Comparison of ENCODE assay signal across 1 cellular context in genomic region chr2:27322766-27323591, GRCh38.
TF ChIP-seq lines count a peak whose summit lies in the region.

Gene MPV17, minus strand, starts transcription at chr2:27323097. Its CDS starts 580 bp downstream, at chr2:27322517.

TF ChIP-seq in K562, 482 proteins besides CTCF, POLR2A, EP300 and RAD21 (continued from another document and continues in another):
- TF ChIP-seq ZNF707 (CRISPR knock-in tag; conservative IDR thresholded peaks at IDR 0.05) (no peak), CCNT2 (IDR thresholded peaks at IDR 0.05; ENCODE audit: borderline replicate concordance, extremely low read depth, insufficient read length, low read depth, low read length) (peak; percentile 40), E4F1 (CRISPR knock-in tag; IDR thresholded peaks at IDR 0.05; ENCODE audit: borderline replicate concordance) (no peak), ZNF263 (CRISPR knock-in tag; IDR thresholded peaks at IDR 0.05; ENCODE audit: borderline replicate concordance) (no peak; the same call in 1 of the 2 replicates), HNRNPH1 (optimal IDR thresholded peaks at IDR 0.05; ENCODE audit: low read depth, low read length) (no peak), ZFP1 (CRISPR knock-in tag; IDR thresholded peaks at IDR 0.05) (no peak), GTF2F1 (IDR thresholded peaks at IDR 0.05; ENCODE audit: low read depth, low read length) (peak; percentile 77), E2F1 (CRISPR knock-in tag; IDR thresholded peaks at IDR 0.05) (0 out of 2 replicates have a peak, but pooled peaks have one; percentile 51), SP2 (IDR thresholded peaks at IDR 0.05; ENCODE audit: extremely low read depth, low read depth, low read length, poor library complexity, severe bottlenecking) (peak; percentile 20), ESRRB (CRISPR knock-in tag; IDR thresholded peaks at IDR 0.05; ENCODE audit: borderline replicate concordance) (no peak; the same call in 1 of the 2 replicates), ZBTB33 (CRISPR knock-in tag; IDR thresholded peaks at IDR 0.05) (no peak), PCBP1 (IDR thresholded peaks at IDR 0.05; ENCODE audit: low read depth, low read length, poor library complexity, severe bottlenecking) (no peak), ZKSCAN3 (CRISPR knock-in tag; IDR thresholded peaks at IDR 0.05) (no peak), POU5F1 (IDR thresholded peaks at IDR 0.05; ENCODE audit: borderline replicate concordance, low read depth, low read length, partially characterized antibody) (no peak), SMAD2 (IDR thresholded peaks at IDR 0.05; ENCODE audit: low read depth, low read length) (no peak), SIN3B (IDR thresholded peaks at IDR 0.05; ENCODE audit: low read depth) (peak; percentile 81), NCOA6 (IDR thresholded peaks at IDR 0.05) (no peak), ZNF384 (IDR thresholded peaks at IDR 0.05; ENCODE audit: low read depth, low read length) (no peak), HSF4 (CRISPR knock-in tag; IDR thresholded peaks at IDR 0.05; ENCODE audit: borderline replicate concordance) (no peak), GTF2B (IDR thresholded peaks at IDR 0.05; ENCODE audit: extremely low read depth, insufficient read length) (no peak), BRF1 (IDR thresholded peaks at IDR 0.05; ENCODE audit: borderline replicate concordance, extremely low read depth, insufficient read length) (no peak), CUX1 (CRISPR knock-in tag; IDR thresholded peaks at IDR 0.05) (no peak), HMG20A (CRISPR knock-in tag; conservative IDR thresholded peaks at IDR 0.05) (no peak), HCFC1 (IDR thresholded peaks at IDR 0.05; ENCODE audit: low read depth, low read length) (peak; percentile 62), MYC (IDR thresholded peaks at IDR 0.05; ENCODE audit: low read depth, low read length) (peak; percentile 90), MYC (CRISPR knock-in tag; IDR thresholded peaks at IDR 0.05; ENCODE audit: borderline replicate concordance, low read depth) (peak; percentile 59; the same call in 1 of the 2 replicates), ZNF398 (CRISPR knock-in tag; IDR thresholded peaks at IDR 0.05) (no peak), ZNF655 (CRISPR knock-in tag; IDR thresholded peaks at IDR 0.05) (no peak), E2F5 (CRISPR knock-in tag; IDR thresholded peaks at IDR 0.05) (no peak), ATF4 (CRISPR knock-in tag; IDR thresholded peaks at IDR 0.05) (no peak), ADNP (tag; IDR thresholded peaks at IDR 0.05) (no peak), GATAD2B (IDR thresholded peaks at IDR 0.05; ENCODE audit: borderline replicate concordance) (no peak), ZZZ3 (IDR thresholded peaks at IDR 0.05) (peak; percentile 68; the same call in 1 of the 2 replicates), DMBX1 (CRISPR knock-in tag; IDR thresholded peaks at IDR 0.05; ENCODE audit: borderline replicate concordance) (no peak), MCM7 (IDR thresholded peaks at IDR 0.05) (no peak), NEUROD1 (IDR thresholded peaks at IDR 0.05; ENCODE audit: borderline replicate concordance, low read depth, low read length, partially characterized antibody) (no peak), THRB (CRISPR knock-in tag; conservative IDR thresholded peaks at IDR 0.05) (0 out of 2 replicates have a peak, but pooled peaks have one; percentile 34), TOE1 (IDR thresholded peaks at IDR 0.05; ENCODE audit: borderline replicate concordance) (peak; percentile 85), TOE1 (CRISPR knock-in tag; IDR thresholded peaks at IDR 0.05; ENCODE audit: borderline replicate concordance, low read depth) (no peak), CXXC5 (CRISPR knock-in tag; IDR thresholded peaks at IDR 0.05) (peak; percentile 84), CREBBP (IDR thresholded peaks at IDR 0.05; ENCODE audit: low read depth, low read length) (no peak), L3MBTL2 (IDR thresholded peaks at IDR 0.05) (peak; percentile 78)
